ENCODE assay signal across 1 cellular context in the genomic region with DNA sequence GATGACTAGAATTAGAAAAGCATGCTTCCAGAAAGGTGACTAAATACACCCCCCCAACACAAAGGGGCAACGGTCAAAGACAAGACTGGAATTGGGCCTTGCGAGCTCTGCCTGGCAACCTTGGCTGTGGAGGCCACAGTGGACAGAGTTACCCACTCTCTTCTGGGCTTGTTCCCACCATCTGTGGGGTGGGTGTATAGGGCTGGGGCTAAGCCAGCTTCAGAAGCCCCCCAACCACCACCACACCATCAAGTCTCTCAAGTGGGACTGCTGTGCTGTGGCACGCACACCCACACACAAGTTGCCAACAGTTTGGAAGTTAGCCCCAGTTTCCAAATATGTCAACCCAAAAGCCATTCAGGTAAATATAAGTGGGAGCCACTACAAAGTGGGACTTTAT.
TF ChIP-seq lines count a peak whose summit lies in the region.

No MANE protein-coding gene starts in this region.

TF ChIP-seq in GM12878, 131 proteins besides CTCF, POLR2A, EP300 and RAD21:
- no peak for TF ChIP-seq NFXL1 (IDR thresholded peaks at IDR 0.05; ENCODE audit: borderline replicate concordance)
TF ChIP-seq in GM12878: peak in this region for 0.
